In genomic region chr1:11719313-11720032, GRCh38 we compare ENCODE assay signal across 2 cellular contexts.
TF ChIP-seq lines count a peak whose summit lies in the region.

No MANE protein-coding gene starts in this region.

TF ChIP-seq in HEK293, 187 proteins besides CTCF, POLR2A, EP300 and RAD21 (continued from another document and continues in another):
- peak; percentile 64; the same call in 1 of the 2 replicates for TF ChIP-seq ZNF692 (tag by site-specific recombination; IDR thresholded peaks at IDR 0.05)
- TF ChIP-seq KLF8 (tag by site-specific recombination; IDR thresholded peaks at IDR 0.05): peak; percentile 29; the same call in 1 of the 2 replicates
- TF ChIP-seq ZBTB20 (tag by site-specific recombination; IDR thresholded peaks at IDR 0.05): peak; percentile 28; the same call in 1 of the 2 replicates
- TF ChIP-seq SP7 (tag by site-specific recombination; IDR thresholded peaks at IDR 0.05): peak; percentile 45
- TF ChIP-seq ZNF184 (tag by site-specific recombination; IDR thresholded peaks at IDR 0.05): no peak
- peak; percentile 60; the same call in 1 of the 2 replicates for TF ChIP-seq ZNF785 (tag by site-specific recombination; IDR thresholded peaks at IDR 0.05)
- TF ChIP-seq REST (tag by site-specific recombination; IDR thresholded peaks at IDR 0.05): no peak
- TF ChIP-seq ZNF2 (tag by site-specific recombination; IDR thresholded peaks at IDR 0.05): peak; percentile 59; the same call in 1 of the 2 replicates
- TF ChIP-seq GLIS1 (tag by site-specific recombination; IDR thresholded peaks at IDR 0.05): peak; percentile 62
- no peak for TF ChIP-seq PRDM1 (tag by site-specific recombination; IDR thresholded peaks at IDR 0.05)
- no peak for TF ChIP-seq ZNF843 (tag by site-specific recombination; IDR thresholded peaks at IDR 0.05)
- no peak for TF ChIP-seq GLI2 (tag by site-specific recombination; IDR thresholded peaks at IDR 0.05; ENCODE audit: borderline replicate concordance, low read depth)
- no peak for TF ChIP-seq ZNF596 (tag by site-specific recombination; IDR thresholded peaks at IDR 0.05)
- TF ChIP-seq ZSCAN5A (tag by site-specific recombination; IDR thresholded peaks at IDR 0.05): no peak
- no peak for TF ChIP-seq ZNF707 (tag by site-specific recombination; IDR thresholded peaks at IDR 0.05)
- TF ChIP-seq PRDM4 (tag by site-specific recombination; IDR thresholded peaks at IDR 0.05): no peak
- TF ChIP-seq ZNF280C (tag by site-specific recombination; IDR thresholded peaks at IDR 0.05): no peak

TF ChIP-seq in HepG2, 621 proteins besides CTCF, POLR2A, EP300 and RAD21 (continued from another document and continues in another):
- TF ChIP-seq ETV5 (CRISPR knock-in tag; IDR thresholded peaks at IDR 0.05; ENCODE audit: borderline replicate concordance): no peak
- TF ChIP-seq MXD3 (CRISPR knock-in tag; IDR thresholded peaks at IDR 0.05): 0 out of 2 replicates have a peak, but pooled peaks have one; percentile 46
- no peak for TF ChIP-seq RORA (CRISPR knock-in tag; IDR thresholded peaks at IDR 0.05)
- no peak for TF ChIP-seq ZNF577 (CRISPR knock-in tag; IDR thresholded peaks at IDR 0.05; ENCODE audit: borderline replicate concordance, low read depth)
- peak; percentile 87 for TF ChIP-seq ZNF891 (CRISPR knock-in tag; IDR thresholded peaks at IDR 0.05)
- TF ChIP-seq ZFP62 (CRISPR knock-in tag; IDR thresholded peaks at IDR 0.05): no peak
- TF ChIP-seq ZNF17 (CRISPR knock-in tag; IDR thresholded peaks at IDR 0.05): no peak
- TF ChIP-seq ZNF782 (CRISPR knock-in tag; IDR thresholded peaks at IDR 0.05; ENCODE audit: borderline replicate concordance): no peak
- no peak for TF ChIP-seq ZSCAN22 (CRISPR knock-in tag; IDR thresholded peaks at IDR 0.05)
- no peak for TF ChIP-seq CBX2 (IDR thresholded peaks at IDR 0.05; ENCODE audit: low read depth, low read length)
- TF ChIP-seq CBX2 (CRISPR knock-in tag; IDR thresholded peaks at IDR 0.05; ENCODE audit: low read depth): 0 out of 2 replicates have a peak, but pooled peaks have one; percentile 38
- TF ChIP-seq ZNF687 (CRISPR knock-in tag; IDR thresholded peaks at IDR 0.05): peak; percentile 69
- TF ChIP-seq ZNF773 (CRISPR knock-in tag; IDR thresholded peaks at IDR 0.05; ENCODE audit: borderline replicate concordance): no peak
- no peak for TF ChIP-seq ZNF329 (CRISPR knock-in tag; IDR thresholded peaks at IDR 0.05; ENCODE audit: low read depth)
- peak; percentile 51 for TF ChIP-seq ZNF777 (CRISPR knock-in tag; IDR thresholded peaks at IDR 0.05)
- no peak for TF ChIP-seq CENPX (CRISPR knock-in tag; IDR thresholded peaks at IDR 0.05)
- TF ChIP-seq ZNF224 (CRISPR knock-in tag; IDR thresholded peaks at IDR 0.05): no peak
- TF ChIP-seq RARA (CRISPR knock-in tag; IDR thresholded peaks at IDR 0.05): no peak
- TF ChIP-seq DNMT3B (CRISPR knock-in tag; conservative IDR thresholded peaks at IDR 0.05): no peak
- no peak for TF ChIP-seq ZNF460 (CRISPR knock-in tag; IDR thresholded peaks at IDR 0.05; ENCODE audit: borderline replicate concordance)
- TF ChIP-seq ZNF263 (CRISPR knock-in tag; IDR thresholded peaks at IDR 0.05): no peak
- TF ChIP-seq ZNF343 (CRISPR knock-in tag; IDR thresholded peaks at IDR 0.05): 0 out of 2 replicates have a peak, but pooled peaks have one; percentile 32
- TF ChIP-seq, protein P1, sequence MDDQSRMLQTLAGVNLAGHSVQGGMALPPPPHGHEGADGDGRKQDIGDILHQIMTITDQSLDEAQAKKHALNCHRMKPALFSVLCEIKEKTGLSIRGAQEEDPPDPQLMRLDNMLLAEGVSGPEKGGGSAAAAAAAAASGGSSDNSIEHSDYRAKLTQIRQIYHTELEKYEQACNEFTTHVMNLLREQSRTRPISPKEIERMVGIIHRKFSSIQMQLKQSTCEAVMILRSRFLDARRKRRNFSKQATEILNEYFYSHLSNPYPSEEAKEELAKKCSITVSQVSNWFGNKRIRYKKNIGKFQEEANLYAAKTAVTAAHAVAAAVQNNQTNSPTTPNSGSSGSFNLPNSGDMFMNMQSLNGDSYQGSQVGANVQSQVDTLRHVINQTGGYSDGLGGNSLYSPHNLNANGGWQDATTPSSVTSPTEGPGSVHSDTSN (CRISPR knock-in tag; IDR thresholded peaks at IDR 0.05; ENCODE audit: borderline replicate concordance): no peak
- peak; percentile 55; the same call in 1 of the 2 replicates for TF ChIP-seq ARNT2 (CRISPR knock-in tag; IDR thresholded peaks at IDR 0.05; ENCODE audit: low read depth)
- no peak for TF ChIP-seq ZNF547 (CRISPR knock-in tag; IDR thresholded peaks at IDR 0.05)
- no peak for TF ChIP-seq MAZ (IDR thresholded peaks at IDR 0.05; ENCODE audit: borderline replicate concordance, low read depth, low read length)
- TF ChIP-seq MAZ (CRISPR knock-in tag; IDR thresholded peaks at IDR 0.05; ENCODE audit: low read depth): no peak
- no peak for TF ChIP-seq ZNF609 (CRISPR knock-in tag; IDR thresholded peaks at IDR 0.05; ENCODE audit: borderline replicate concordance)
- TF ChIP-seq NCOA1 (CRISPR knock-in tag; IDR thresholded peaks at IDR 0.05): no peak
- TF ChIP-seq SOX5 (CRISPR knock-in tag; IDR thresholded peaks at IDR 0.05; ENCODE audit: borderline replicate concordance): no peak
- TF ChIP-seq, protein P2, sequence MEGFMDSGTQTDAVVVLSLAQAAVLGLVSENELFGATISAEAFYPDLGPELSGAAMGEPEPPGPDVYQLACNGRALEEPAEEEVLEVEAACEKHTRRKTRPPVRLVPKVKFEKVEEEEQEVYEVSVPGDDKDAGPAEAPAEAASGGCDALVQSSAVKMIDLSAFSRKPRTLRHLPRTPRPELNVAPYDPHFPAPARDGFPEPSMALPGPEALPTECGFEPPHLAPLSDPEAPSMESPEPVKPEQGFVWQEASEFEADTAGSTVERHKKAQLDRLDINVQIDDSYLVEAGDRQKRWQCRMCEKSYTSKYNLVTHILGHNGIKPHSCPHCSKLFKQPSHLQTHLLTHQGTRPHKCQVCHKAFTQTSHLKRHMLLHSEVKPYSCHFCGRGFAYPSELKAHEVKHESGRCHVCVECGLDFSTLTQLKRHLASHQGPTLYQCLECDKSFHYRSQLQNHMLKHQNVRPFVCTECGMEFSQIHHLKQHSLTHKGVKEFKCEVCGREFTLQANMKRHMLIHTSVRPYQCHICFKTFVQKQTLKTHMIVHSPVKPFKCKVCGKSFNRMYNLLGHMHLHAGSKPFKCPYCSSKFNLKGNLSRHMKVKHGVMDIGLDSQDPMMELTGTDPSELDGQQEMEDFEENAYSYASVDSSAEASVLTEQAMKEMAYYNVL (CRISPR knock-in tag; IDR thresholded peaks at IDR 0.05; ENCODE audit: borderline replicate concordance): no peak
- TF ChIP-seq TSC22D2 (CRISPR knock-in tag; IDR thresholded peaks at IDR 0.05; ENCODE audit: borderline replicate concordance): no peak
- TF ChIP-seq MATR3 (CRISPR knock-in tag; IDR thresholded peaks at IDR 0.05): no peak
- TF ChIP-seq, protein P3, sequence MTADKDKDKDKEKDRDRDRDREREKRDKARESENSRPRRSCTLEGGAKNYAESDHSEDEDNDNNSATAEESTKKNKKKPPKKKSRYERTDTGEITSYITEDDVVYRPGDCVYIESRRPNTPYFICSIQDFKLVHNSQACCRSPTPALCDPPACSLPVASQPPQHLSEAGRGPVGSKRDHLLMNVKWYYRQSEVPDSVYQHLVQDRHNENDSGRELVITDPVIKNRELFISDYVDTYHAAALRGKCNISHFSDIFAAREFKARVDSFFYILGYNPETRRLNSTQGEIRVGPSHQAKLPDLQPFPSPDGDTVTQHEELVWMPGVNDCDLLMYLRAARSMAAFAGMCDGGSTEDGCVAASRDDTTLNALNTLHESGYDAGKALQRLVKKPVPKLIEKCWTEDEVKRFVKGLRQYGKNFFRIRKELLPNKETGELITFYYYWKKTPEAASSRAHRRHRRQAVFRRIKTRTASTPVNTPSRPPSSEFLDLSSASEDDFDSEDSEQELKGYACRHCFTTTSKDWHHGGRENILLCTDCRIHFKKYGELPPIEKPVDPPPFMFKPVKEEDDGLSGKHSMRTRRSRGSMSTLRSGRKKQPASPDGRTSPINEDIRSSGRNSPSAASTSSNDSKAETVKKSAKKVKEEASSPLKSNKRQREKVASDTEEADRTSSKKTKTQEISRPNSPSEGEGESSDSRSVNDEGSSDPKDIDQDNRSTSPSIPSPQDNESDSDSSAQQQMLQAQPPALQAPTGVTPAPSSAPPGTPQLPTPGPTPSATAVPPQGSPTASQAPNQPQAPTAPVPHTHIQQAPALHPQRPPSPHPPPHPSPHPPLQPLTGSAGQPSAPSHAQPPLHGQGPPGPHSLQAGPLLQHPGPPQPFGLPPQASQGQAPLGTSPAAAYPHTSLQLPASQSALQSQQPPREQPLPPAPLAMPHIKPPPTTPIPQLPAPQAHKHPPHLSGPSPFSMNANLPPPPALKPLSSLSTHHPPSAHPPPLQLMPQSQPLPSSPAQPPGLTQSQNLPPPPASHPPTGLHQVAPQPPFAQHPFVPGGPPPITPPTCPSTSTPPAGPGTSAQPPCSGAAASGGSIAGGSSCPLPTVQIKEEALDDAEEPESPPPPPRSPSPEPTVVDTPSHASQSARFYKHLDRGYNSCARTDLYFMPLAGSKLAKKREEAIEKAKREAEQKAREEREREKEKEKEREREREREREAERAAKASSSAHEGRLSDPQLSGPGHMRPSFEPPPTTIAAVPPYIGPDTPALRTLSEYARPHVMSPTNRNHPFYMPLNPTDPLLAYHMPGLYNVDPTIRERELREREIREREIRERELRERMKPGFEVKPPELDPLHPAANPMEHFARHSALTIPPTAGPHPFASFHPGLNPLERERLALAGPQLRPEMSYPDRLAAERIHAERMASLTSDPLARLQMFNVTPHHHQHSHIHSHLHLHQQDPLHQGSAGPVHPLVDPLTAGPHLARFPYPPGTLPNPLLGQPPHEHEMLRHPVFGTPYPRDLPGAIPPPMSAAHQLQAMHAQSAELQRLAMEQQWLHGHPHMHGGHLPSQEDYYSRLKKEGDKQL (CRISPR knock-in tag; IDR thresholded peaks at IDR 0.05; ENCODE audit: low read depth): no peak
- TF ChIP-seq, protein P4, sequence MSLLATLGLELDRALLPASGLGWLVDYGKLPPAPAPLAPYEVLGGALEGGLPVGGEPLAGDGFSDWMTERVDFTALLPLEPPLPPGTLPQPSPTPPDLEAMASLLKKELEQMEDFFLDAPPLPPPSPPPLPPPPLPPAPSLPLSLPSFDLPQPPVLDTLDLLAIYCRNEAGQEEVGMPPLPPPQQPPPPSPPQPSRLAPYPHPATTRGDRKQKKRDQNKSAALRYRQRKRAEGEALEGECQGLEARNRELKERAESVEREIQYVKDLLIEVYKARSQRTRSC (CRISPR knock-in tag; IDR thresholded peaks at IDR 0.05; ENCODE audit: low read depth): no peak
- TF ChIP-seq SRY (CRISPR knock-in tag; IDR thresholded peaks at IDR 0.05): no peak
- TF ChIP-seq TARDBP (CRISPR knock-in tag; IDR thresholded peaks at IDR 0.05): no peak
